1 cellular context compared by ENCODE assay signal in the genomic region with DNA sequence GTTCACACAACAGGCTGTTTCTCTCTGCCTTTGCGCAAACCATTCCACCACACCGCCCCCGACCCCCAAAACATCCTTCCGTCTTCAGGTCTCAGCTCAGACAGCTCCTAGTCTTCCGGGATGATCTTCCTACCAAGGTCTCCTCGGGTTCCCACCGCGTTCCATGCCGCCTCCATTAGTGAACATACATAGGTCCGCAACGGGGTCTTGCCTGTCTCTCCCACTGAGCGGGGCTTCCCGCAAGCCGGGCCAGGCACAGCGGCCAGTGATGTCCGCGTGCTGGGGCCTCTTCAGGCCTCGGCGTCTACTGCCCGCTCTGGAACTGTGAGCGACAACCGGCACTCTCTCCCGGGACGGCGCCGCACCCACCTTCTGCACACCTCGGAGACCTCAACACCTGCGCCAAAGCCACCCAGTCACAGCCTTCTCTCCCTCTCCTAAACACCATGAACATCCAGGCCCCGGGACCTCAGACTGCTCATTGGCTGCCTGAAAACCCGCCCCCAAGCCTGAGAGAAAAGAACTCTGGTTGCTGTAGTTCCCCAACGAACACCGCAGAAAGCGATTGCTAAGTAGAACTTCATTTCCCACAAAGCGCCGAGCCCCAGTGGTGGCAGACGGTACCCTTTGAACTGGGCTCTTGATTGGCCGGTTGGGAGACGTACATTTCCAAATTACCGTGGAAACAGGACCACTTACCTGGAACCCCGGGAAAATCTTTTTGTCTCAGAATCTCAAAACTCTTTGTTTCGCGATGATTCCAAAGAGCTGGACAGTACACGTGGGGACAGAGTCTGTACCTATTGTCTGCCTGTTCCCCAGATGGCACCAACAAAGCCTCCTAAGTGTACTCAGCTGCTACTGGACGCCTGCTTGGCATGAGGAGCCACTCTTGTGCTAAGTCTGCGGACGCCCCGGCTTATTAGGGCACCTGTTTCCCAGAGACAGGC.
TF ChIP-seq lines count a peak whose summit lies in the region.

No MANE protein-coding gene starts in this region.

TF ChIP-seq in GM12878, 131 proteins besides CTCF, POLR2A, EP300 and RAD21 (continued from another document and continues in another):
- TF ChIP-seq BCL3 (IDR thresholded peaks at IDR 0.05; ENCODE audit: borderline replicate concordance, insufficient read depth, low read depth, low read length, poor library complexity, severe bottlenecking), result peak; percentile 44
- TF ChIP-seq ZBTB40 (IDR thresholded peaks at IDR 0.05; ENCODE audit: borderline replicate concordance), result no peak; the same call in 1 of the 2 replicates
- no peak for TF ChIP-seq PAX5 (IDR thresholded peaks at IDR 0.05; ENCODE audit: borderline replicate concordance, low read depth, low read length)
- TF ChIP-seq SIX5 (IDR thresholded peaks at IDR 0.05; ENCODE audit: low read depth, low read length, severe bottlenecking), result peak; percentile 94
- TF ChIP-seq STAT1 (conservative IDR thresholded peaks at IDR 0.05), result 0 out of 2 replicates have a peak, but pooled peaks have one; percentile 11
- TF ChIP-seq SMARCA5 (IDR thresholded peaks at IDR 0.05), result 0 out of 2 replicates have a peak, but pooled peaks have one; percentile 31
- peak; percentile 51; the same call in 1 of the 2 replicates for TF ChIP-seq HDGF (IDR thresholded peaks at IDR 0.05)
- 0 out of 2 replicates have a peak, but pooled peaks have one; percentile 55 for TF ChIP-seq CHD1 (IDR thresholded peaks at IDR 0.05; ENCODE audit: low read depth, low read length)
- no peak for TF ChIP-seq JUND (IDR thresholded peaks at IDR 0.05; ENCODE audit: low read depth, low read length)
- TF ChIP-seq NR2C2 (IDR thresholded peaks at IDR 0.05; ENCODE audit: borderline replicate concordance, control insufficient read depth, insufficient read length, low read depth), result peak; percentile 60
- 0 out of 4 replicates have a peak, but pooled peaks of 1 of the 2 experiments have one; percentile 9 for TF ChIP-seq BHLHE40 (IDR thresholded peaks at IDR 0.05; ENCODE audit: borderline replicate concordance in 1 of 2, low read depth in 2 of 2, low read length in 1 of 2)
- TF ChIP-seq, protein P1, sequence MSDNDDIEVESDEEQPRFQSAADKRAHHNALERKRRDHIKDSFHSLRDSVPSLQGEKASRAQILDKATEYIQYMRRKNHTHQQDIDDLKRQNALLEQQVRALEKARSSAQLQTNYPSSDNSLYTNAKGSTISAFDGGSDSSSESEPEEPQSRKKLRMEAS (IDR thresholded peaks at IDR 0.05; ENCODE audit: low read depth, low read length), result peak; percentile 24; the same call in 1 of the 2 replicates
- TF ChIP-seq, protein P2, sequence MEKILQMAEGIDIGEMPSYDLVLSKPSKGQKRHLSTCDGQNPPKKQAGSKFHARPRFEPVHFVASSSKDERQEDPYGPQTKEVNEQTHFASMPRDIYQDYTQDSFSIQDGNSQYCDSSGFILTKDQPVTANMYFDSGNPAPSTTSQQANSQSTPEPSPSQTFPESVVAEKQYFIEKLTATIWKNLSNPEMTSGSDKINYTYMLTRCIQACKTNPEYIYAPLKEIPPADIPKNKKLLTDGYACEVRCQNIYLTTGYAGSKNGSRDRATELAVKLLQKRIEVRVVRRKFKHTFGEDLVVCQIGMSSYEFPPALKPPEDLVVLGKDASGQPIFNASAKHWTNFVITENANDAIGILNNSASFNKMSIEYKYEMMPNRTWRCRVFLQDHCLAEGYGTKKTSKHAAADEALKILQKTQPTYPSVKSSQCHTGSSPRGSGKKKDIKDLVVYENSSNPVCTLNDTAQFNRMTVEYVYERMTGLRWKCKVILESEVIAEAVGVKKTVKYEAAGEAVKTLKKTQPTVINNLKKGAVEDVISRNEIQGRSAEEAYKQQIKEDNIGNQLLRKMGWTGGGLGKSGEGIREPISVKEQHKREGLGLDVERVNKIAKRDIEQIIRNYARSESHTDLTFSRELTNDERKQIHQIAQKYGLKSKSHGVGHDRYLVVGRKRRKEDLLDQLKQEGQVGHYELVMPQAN (conservative IDR thresholded peaks at IDR 0.05), result peak; percentile 56; the same call in 1 of the 2 replicates
- TF ChIP-seq SMAD1 (IDR thresholded peaks at IDR 0.05; ENCODE audit: low read depth, partially characterized antibody), result peak; percentile 20
- TF ChIP-seq CREB1 (IDR thresholded peaks at IDR 0.05; ENCODE audit: low read depth), result peak; percentile 75; the same call in 1 of the 2 replicates
- TF ChIP-seq, protein P3, sequence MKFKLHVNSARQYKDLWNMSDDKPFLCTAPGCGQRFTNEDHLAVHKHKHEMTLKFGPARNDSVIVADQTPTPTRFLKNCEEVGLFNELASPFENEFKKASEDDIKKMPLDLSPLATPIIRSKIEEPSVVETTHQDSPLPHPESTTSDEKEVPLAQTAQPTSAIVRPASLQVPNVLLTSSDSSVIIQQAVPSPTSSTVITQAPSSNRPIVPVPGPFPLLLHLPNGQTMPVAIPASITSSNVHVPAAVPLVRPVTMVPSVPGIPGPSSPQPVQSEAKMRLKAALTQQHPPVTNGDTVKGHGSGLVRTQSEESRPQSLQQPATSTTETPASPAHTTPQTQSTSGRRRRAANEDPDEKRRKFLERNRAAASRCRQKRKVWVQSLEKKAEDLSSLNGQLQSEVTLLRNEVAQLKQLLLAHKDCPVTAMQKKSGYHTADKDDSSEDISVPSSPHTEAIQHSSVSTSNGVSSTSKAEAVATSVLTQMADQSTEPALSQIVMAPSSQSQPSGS (IDR thresholded peaks at IDR 0.05; ENCODE audit: low read length), result no peak
- TF ChIP-seq LARP7 (IDR thresholded peaks at IDR 0.05), result peak; percentile 70; the same call in 1 of the 2 replicates
- no peak for TF ChIP-seq SUZ12 (IDR thresholded peaks at IDR 0.05; ENCODE audit: unreplicated experiment)
- TF ChIP-seq TAF1 (IDR thresholded peaks at IDR 0.05; ENCODE audit: borderline replicate concordance, low read depth, low read length), result no peak; the same call in 1 of the 2 replicates
- TF ChIP-seq BACH1 (IDR thresholded peaks at IDR 0.05; ENCODE audit: borderline replicate concordance), result 0 out of 2 replicates have a peak, but pooled peaks have one; percentile 28
- no peak for TF ChIP-seq REST (IDR thresholded peaks at IDR 0.05; ENCODE audit: low read depth, low read length)
- TF ChIP-seq RUNX3 (IDR thresholded peaks at IDR 0.05; ENCODE audit: low read length), result peak; percentile 79
- TF ChIP-seq RB1 (IDR thresholded peaks at IDR 0.05; ENCODE audit: borderline replicate concordance), result no peak
- TF ChIP-seq NR2C1 (IDR thresholded peaks at IDR 0.05), result peak; percentile 97
- TF ChIP-seq ATF7 (IDR thresholded peaks at IDR 0.05; ENCODE audit: low read depth), result no peak
- TF ChIP-seq, protein P4, sequence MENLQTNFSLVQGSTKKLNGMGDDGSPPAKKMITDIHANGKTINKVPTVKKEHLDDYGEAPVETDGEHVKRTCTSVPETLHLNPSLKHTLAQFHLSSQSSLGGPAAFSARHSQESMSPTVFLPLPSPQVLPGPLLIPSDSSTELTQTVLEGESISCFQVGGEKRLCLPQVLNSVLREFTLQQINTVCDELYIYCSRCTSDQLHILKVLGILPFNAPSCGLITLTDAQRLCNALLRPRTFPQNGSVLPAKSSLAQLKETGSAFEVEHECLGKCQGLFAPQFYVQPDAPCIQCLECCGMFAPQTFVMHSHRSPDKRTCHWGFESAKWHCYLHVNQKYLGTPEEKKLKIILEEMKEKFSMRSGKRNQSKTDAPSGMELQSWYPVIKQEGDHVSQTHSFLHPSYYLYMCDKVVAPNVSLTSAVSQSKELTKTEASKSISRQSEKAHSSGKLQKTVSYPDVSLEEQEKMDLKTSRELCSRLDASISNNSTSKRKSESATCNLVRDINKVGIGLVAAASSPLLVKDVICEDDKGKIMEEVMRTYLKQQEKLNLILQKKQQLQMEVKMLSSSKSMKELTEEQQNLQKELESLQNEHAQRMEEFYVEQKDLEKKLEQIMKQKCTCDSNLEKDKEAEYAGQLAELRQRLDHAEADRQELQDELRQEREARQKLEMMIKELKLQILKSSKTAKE (IDR thresholded peaks at IDR 0.05; ENCODE audit: low read depth, poor library complexity, severe bottlenecking), result no peak
- TF ChIP-seq POLR2AphosphoS2 (IDR thresholded peaks at IDR 0.05; ENCODE audit: low read depth, low read length), result peak; percentile 77; the same call in 1 of the 2 replicates
- TF ChIP-seq, protein P5, sequence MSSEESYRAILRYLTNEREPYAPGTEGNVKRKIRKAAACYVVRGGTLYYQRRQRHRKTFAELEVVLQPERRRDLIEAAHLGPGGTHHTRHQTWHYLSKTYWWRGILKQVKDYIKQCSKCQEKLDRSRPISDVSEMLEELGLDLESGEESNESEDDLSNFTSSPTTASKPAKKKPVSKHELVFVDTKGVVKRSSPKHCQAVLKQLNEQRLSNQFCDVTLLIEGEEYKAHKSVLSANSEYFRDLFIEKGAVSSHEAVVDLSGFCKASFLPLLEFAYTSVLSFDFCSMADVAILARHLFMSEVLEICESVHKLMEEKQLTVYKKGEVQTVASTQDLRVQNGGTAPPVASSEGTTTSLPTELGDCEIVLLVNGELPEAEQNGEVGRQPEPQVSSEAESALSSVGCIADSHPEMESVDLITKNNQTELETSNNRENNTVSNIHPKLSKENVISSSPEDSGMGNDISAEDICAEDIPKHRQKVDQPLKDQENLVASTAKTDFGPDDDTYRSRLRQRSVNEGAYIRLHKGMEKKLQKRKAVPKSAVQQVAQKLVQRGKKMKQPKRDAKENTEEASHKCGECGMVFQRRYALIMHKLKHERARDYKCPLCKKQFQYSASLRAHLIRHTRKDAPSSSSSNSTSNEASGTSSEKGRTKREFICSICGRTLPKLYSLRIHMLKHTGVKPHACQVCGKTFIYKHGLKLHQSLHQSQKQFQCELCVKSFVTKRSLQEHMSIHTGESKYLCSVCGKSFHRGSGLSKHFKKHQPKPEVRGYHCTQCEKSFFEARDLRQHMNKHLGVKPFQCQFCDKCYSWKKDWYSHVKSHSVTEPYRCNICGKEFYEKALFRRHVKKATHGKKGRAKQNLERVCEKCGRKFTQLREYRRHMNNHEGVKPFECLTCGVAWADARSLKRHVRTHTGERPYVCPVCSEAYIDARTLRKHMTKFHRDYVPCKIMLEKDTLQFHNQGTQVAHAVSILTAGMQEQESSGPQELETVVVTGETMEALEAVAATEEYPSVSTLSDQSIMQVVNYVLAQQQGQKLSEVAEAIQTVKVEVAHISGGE (CRISPR knock-in tag; IDR thresholded peaks at IDR 0.05), result no peak
- TF ChIP-seq TARDBP (IDR thresholded peaks at IDR 0.05; ENCODE audit: borderline replicate concordance), result no peak
- TF ChIP-seq EED (IDR thresholded peaks at IDR 0.05; ENCODE audit: low read depth), result no peak
- no peak for TF ChIP-seq TBL1XR1 (IDR thresholded peaks at IDR 0.05; ENCODE audit: low read depth, low read length)
- no peak for TF ChIP-seq JUNB (IDR thresholded peaks at IDR 0.05)
- no peak for TF ChIP-seq SUPT20H (IDR thresholded peaks at IDR 0.05; ENCODE audit: borderline replicate concordance, control insufficient read depth, low read depth, low read length)
- no peak for TF ChIP-seq MYC (IDR thresholded peaks at IDR 0.05; ENCODE audit: insufficient read depth, insufficient read length, insufficient replicate concordance, low read length, severe bottlenecking)
- TF ChIP-seq GABPA (IDR thresholded peaks at IDR 0.05; ENCODE audit: low read depth), result no peak
